ENCODE assay signal across 17 cellular contexts in genomic region chr19:34287676-34288140, GRCh38.
"Had no signal": no experiment of that assay in that cellular context is flagged by ENCODE, and none has a peak within 500 bp of the region (broad histone marks: within the 10 kb centered on the region; RNA-seq: fewer than 3 reads in every experiment).

No MANE protein-coding gene starts in this region.

- H3K4me1 Mint-ChIP-seq: endodermal cell, WTC11 had no signal

- ATAC-seq: left lung, WTC11 had no signal

- H3K36me3 Mint-ChIP-seq: WTC11 had no signal

- H3K4me3 Mint-ChIP-seq: brain; endodermal cell; neural crest cell; T-helper 2 cell treated with Interferon-gamma antibody and Interleukin-4, amounts not matched to agents 5 μg/mL and 100 μg/mL, for 36 hours; type B pancreatic cell; WTC11 had no signal

- H3K9me3 ChIP-seq: left lung, testis had no signal

- DNase-seq: activated CD8-positive, alpha-beta memory T cell treated with anti-CD3 and anti-CD28 coated beads for 24 hours; activated CD8-positive, alpha-beta memory T cell treated with anti-CD3 and anti-CD28 coated beads, Interleukin-2, amount 50 U/mL, for 48 hours; activated gamma-delta T cell treated with Interleukin-2 at 50 U/mL for 16 hours; anterior cingulate cortex; caudate nucleus; endodermal cell; hypothalamus; islet precursor cell; left lung; retina; stimulated activated CD8-positive, alpha-beta memory T cell treated with anti-CD3 and anti-CD28 coated beads, Interleukin-4, amount 100 ng/mL, for 48 hours; testis had no signal

- H3K27me3 Mint-ChIP-seq: brain, type B pancreatic cell had no signal

- H3K27ac ChIP-seq: left lung, testis had no signal

- H3K27me3 ChIP-seq: left lung, testis had no signal

- H3K27ac Mint-ChIP-seq: brain; endodermal cell; T-helper 2 cell treated with Interferon-gamma antibody and Interleukin-4, amounts not matched to agents 5 μg/mL and 100 μg/mL, for 36 hours; type B pancreatic cell; WTC11 had no signal

- H3K4me1 ChIP-seq: testis had no signal

- H3K4me3 ChIP-seq: left lung, testis had no signal

- H3K9me3 Mint-ChIP-seq: endodermal cell; neural crest cell; T-helper 2 cell treated with Interferon-gamma antibody and Interleukin-4, amounts not matched to agents 5 μg/mL and 100 μg/mL, for 36 hours; type B pancreatic cell; WTC11 had no signal

- H3K36me3 ChIP-seq: left lung had no signal
